15 cellular contexts compared by ENCODE assay signal in genomic region chr1:12486401-12487005, GRCh38.
DNase-seq lines count a peak whose midpoint lies in the region; ATAC-seq and TF ChIP-seq lines count a peak whose summit lies in the region.
"Had no signal": no experiment of that assay in that cellular context is flagged by ENCODE, and none has a peak within 500 bp of the region (broad histone marks: within the 10 kb centered on the region; RNA-seq: fewer than 3 reads in every experiment).

No MANE protein-coding gene starts in this region.

- dilution Hi-C loops in mammary epithelial cell (cut with HindIII; ENCODE audit: low sequenced_read_pairs): no loop called here

- peak; percentile 42 for DNase-seq in EL
- DNase-seq in astrocyte of the cerebellum (ENCODE audit: low read depth): peak; percentile 82
- no peak for DNase-seq in hepatocyte (ENCODE audit: low spot score)
- no peak for DNase-seq in sciatic nerve (ENCODE audit: low spot score)
- no peak for DNase-seq in ureter (ENCODE audit: low spot score)
- no peak for DNase-seq in coronary artery (ENCODE audit: low spot score)
- DNase-seq in NCI-H2196 treated with DMSO at 0.1 percent for 48 hours (lab: John Stamatoyannopoulos, UW; ENCODE audit: unreplicated experiment): no peak
- DNase-seq in mammary epithelial cell: no peak
- DNase-seq: activated CD4-positive, alpha-beta memory T cell treated with anti-CD3 and anti-CD28 coated beads, Interleukin-2, amount 10 ng/mL, durations not matched to agents 7 days and 5 days; activated naive CD8-positive, alpha-beta T cell treated with anti-CD3 and anti-CD28 coated beads for 36 hours; CD8-positive, alpha-beta memory T cell; NCI-H2171 treated with DMSO at 0.1 percent for 48 hours; SJCRH30; stimulated activated CD4-positive, alpha-beta T cell treated with anti-CD3 and anti-CD28 coated beads, Interleukin-15, amount 100 ng/mL, for 24 hours; stimulated activated naive CD4-positive, alpha-beta T cell had no signal

- in situ Hi-C loops in astrocyte of the cerebellum (cut with HindIII; ENCODE audit: low sequenced_read_pairs) (no loop called here), mammary epithelial cell (cut with MboI; ENCODE audit: low sequenced_read_pairs in 2 of 2) (loop anchor here in 1 of 2 donors (25.0 kb wide), 1 partner anchor 126 kb away; the partner anchor contains the start of gene DHRS3)

- H3K27me3 ChIP-seq in hepatocyte (no peaks in the 10 kb centered on the region), mammary epithelial cell (ENCODE audit: insufficient read depth, low read length) (no peaks in the 10 kb centered on the region)
- H3K27me3 ChIP-seq: SJCRH30 had no signal

- peak overlapping the region; percentile 1 for H3K4me2 ChIP-seq in hepatocyte
- no peak overlapping the region for H3K4me2 ChIP-seq in mammary epithelial cell (ENCODE audit: insufficient read depth, low read depth, low read length)

- peak; percentile 88 for ATAC-seq in sciatic nerve

- H3K4me3 ChIP-seq in astrocyte of the cerebellum (ENCODE audit: low read depth, low read length) (no peak overlapping the region), hepatocyte (no peak overlapping the region), coronary artery (no peak overlapping the region), mammary epithelial cell (replicated peaks in 1 of 3; ENCODE audit: insufficient read depth in 1 of 3, low read depth in 2 of 3, low read length in 3 of 3) (no peak overlapping the region)
- H3K4me3 ChIP-seq: SJCRH30 had no signal

- no TSS peak for BruUV-seq in mammary epithelial cell (replicated peaks; lab: Mats Ljungman, UMichigan)

- H3K9me3 ChIP-seq in hepatocyte (ENCODE audit: low read depth) (no peaks in the 10 kb centered on the region), mammary epithelial cell (replicated peaks; ENCODE audit: insufficient read depth, low read length) (no peaks in the 10 kb centered on the region)

- H3K4me1 ChIP-seq in hepatocyte (ENCODE audit: insufficient read depth): peaks cover 33% of the 10 kb centered on the region
- H3K4me1 ChIP-seq in mammary epithelial cell (ENCODE audit: insufficient read depth, low read length): peaks cover 27% of the 10 kb centered on the region

- no peaks in the 10 kb centered on the region for H4K20me1 ChIP-seq in hepatocyte (ENCODE audit: insufficient read depth, poor library complexity, severe bottlenecking)
- no peaks in the 10 kb centered on the region for H4K20me1 ChIP-seq in mammary epithelial cell (ENCODE audit: insufficient read depth, low read length)

- H3K27ac ChIP-seq in hepatocyte (peak overlapping the region; percentile 69), coronary artery (peak overlapping the region in 1 of 2 donors; percentile 51), mammary epithelial cell (ENCODE audit: insufficient read depth, low read depth, low read length) (no peak overlapping the region)
- H3K27ac ChIP-seq: SJCRH30 had no signal

- no peak overlapping the region for H2AFZ ChIP-seq in hepatocyte
- no peak overlapping the region for H2AFZ ChIP-seq in mammary epithelial cell (ENCODE audit: low read depth, low read length)

- CTCF ChIA-PET in mammary epithelial cell (lab: Charles Lee; ENCODE audit: low non-redundant PET): no interaction called here

- 77% methylated on average over 17 of the region's 18 CpGs for whole genome bisulfite sequencing in hepatocyte (ENCODE audit: low lambda C conversion rate, missing lambda C conversion rate)
- WGBS in mammary epithelial cell (ENCODE audit: low coverage, missing lambda C conversion rate): 89% methylated on average over 13 of the region's 18 CpGs

- no peaks in the 10 kb centered on the region for H3K79me2 ChIP-seq in hepatocyte
- no peaks in the 10 kb centered on the region for H3K79me2 ChIP-seq in mammary epithelial cell (ENCODE audit: insufficient read depth, low read length)

- intact Hi-C loops in sciatic nerve (cut with DNase I) (no loop called here), mammary epithelial cell (cut with micrococcal nuclease) (loop anchor here (5.0 kb wide), 1 partner anchor 61 kb away; no protein-coding TSS in a partner anchor)

- TF ChIP-seq CTCF in astrocyte of the cerebellum (IDR thresholded peaks at IDR 0.05; ENCODE audit: low read depth, low read length, missing control alignments) (no peak), hepatocyte (IDR thresholded peaks at IDR 0.05; ENCODE audit: poor library complexity) (no peak), coronary artery (IDR thresholded peaks at IDR 0.05) (no peak), mammary epithelial cell (conservative IDR thresholded peaks at IDR 0.05 in 1 of 2, IDR thresholded peaks at IDR 0.05 in 1 of 2; ENCODE audit: extremely low read depth in 1 of 2, insufficient read depth in 1 of 2, low read depth in 1 of 2, low read length in 2 of 2) (no peak)

- no peak overlapping the region for H3K9ac ChIP-seq in mammary epithelial cell (ENCODE audit: insufficient read depth, low read length)

- H3K36me3 ChIP-seq in hepatocyte (replicated peaks; ENCODE audit: insufficient read depth, low read depth): no peaks in the 10 kb centered on the region
- H3K36me3 ChIP-seq in mammary epithelial cell (ENCODE audit: insufficient read depth, low read length): no peaks in the 10 kb centered on the region

- no peaks in the 10 kb centered on the region for H3K9me2 ChIP-seq in hepatocyte (replicated peaks; ENCODE audit: insufficient read depth)

Comparison
In these comparisons a context has a peak if more than half of its experiments do, and no peak if none do; other contexts are left out.
1. DNase-seq: peak in EL (single experiment) and astrocyte of the cerebellum (single experiment); none in hepatocyte (single experiment), sciatic nerve (single experiment), ureter (single experiment), coronary artery (single experiment), NCI-H2196 treated with DMSO at 0.1 percent for 48 hours (single experiment) and mammary epithelial cell (single experiment).